Comparison of ENCODE assay signal across 32 cellular contexts in genomic region chr20:58772786-58773185, GRCh38.
"Had no signal": no experiment of that assay in that cellular context is flagged by ENCODE, and none has a peak within 500 bp of the region (broad histone marks: within the 10 kb centered on the region; RNA-seq: fewer than 3 reads in every experiment).

No MANE protein-coding gene starts in this region.

- ATAC-seq: activated naive CD4-positive, alpha-beta T cell treated with anti-CD3 and anti-CD28 coated beads, Interleukin-2, amount 50 U/mL, for 72 hours; activated naive CD8-positive, alpha-beta T cell treated with anti-CD3 and anti-CD28 coated beads, Interleukin-2, amount 50 U/mL, for 24 hours; activated T-cell treated with anti-CD3 and anti-CD28 coated beads, Interleukin-2, amount 50 U/mL, for 4 hours; activated T-cell treated with anti-CD3 and anti-CD28 coated beads, Interleukin-2, amount 50 U/mL, for 72 hours; activated T-helper 17 cell treated with anti-CD3 and anti-CD28 coated beads, Interleukin-2, amount 50 U/mL, for 72 hours; body of pancreas had no signal

- DNase-seq: activated effector memory CD4-positive, alpha-beta T cell treated with anti-CD3 and anti-CD28 coated beads, Interleukin-2, amount 50 U/mL, for 16 hours; activated effector memory CD4-positive, alpha-beta T cell treated with Interleukin-2 at 50 U/mL for 16 hours; activated gamma-delta T cell; activated gamma-delta T cell treated with Interleukin-2 at 50 U/mL for 16 hours; activated naive CD4-positive, alpha-beta T cell; activated naive CD4-positive, alpha-beta T cell treated with anti-CD3 and anti-CD28 coated beads for 36 hours; activated naive CD4-positive, alpha-beta T cell treated with anti-CD3 and anti-CD28 coated beads, Interleukin-2, amount 10 ng/mL, durations not matched to agents 7 days and 5 days; activated naive CD4-positive, alpha-beta T cell treated with anti-CD3 and anti-CD28 coated beads, Interleukin-2, amount 50 U/mL, for 16 hours; activated naive CD4-positive, alpha-beta T cell treated with Interleukin-2 at 50 U/mL for 16 hours; activated naive CD8-positive, alpha-beta T cell treated with anti-CD3 and anti-CD28 coated beads for 36 hours; activated naive CD8-positive, alpha-beta T cell treated with anti-CD3 and anti-CD28 coated beads, Interleukin-2, amount 10 ng/mL, durations not matched to agents 7 days and 5 days; activated naive CD8-positive, alpha-beta T cell treated with anti-CD3 and anti-CD28 coated beads, Interleukin-2, amount 50 U/mL, for 24 hours; activated T-cell treated with anti-CD3 and anti-CD28 coated beads for 4 hours; activated T-cell treated with anti-CD3 and anti-CD28 coated beads, Interleukin-2, amount 50 U/mL, for 1 hour; activated T-cell treated with anti-CD3 and anti-CD28 coated beads, Interleukin-2, amount 50 U/mL, for 24 hours; activated T-cell treated with anti-CD3 and anti-CD28 coated beads, Interleukin-2, amount 50 U/mL, for 4 hours; activated T-cell treated with anti-CD3 and anti-CD28 coated beads, Interleukin-2, amount 50 U/mL, for 48 hours; activated T-cell treated with anti-CD3 and anti-CD28 coated beads, Interleukin-2, amount 50 U/mL, for 72 hours; adrenal gland; amniotic stem cell; amygdala; anterior cingulate cortex; body of pancreas; brain microvascular endothelial cell; caudate nucleus; central memory CD4-positive, alpha-beta T cell; cerebellar nuclear complex had no signal

- H3K4me3 ChIP-seq: adrenal gland, ascending aorta, body of pancreas, breast epithelium, cardiac muscle cell had no signal

- H3K27me3 ChIP-seq: ascending aorta, body of pancreas, brain microvascular endothelial cell had no signal

- H3K36me3 ChIP-seq: adrenal gland, ascending aorta, brain microvascular endothelial cell, breast epithelium, cardiac muscle cell had no signal

- H3K4me1 ChIP-seq: adrenal gland, ascending aorta, body of pancreas, breast epithelium had no signal

- H3K27ac ChIP-seq: adrenal gland, ascending aorta, body of pancreas, brain microvascular endothelial cell, breast epithelium, cardiac muscle cell had no signal

- H3K9me3 ChIP-seq: adrenal gland, ascending aorta, body of pancreas, breast epithelium had no signal
